8 cellular contexts compared by ENCODE assay signal in genomic region chr17:60677308-60678117, GRCh38. TPM values are rescaled to one million over a fixed set of nuclear protein-coding genes. Genes with fewer than 3 reads are reported as not detected.
A peak's percentile ranks its signal among the peaks of the same experiment; 100 is the strongest.
DNase-seq lines count a peak whose midpoint lies in the region; TF ChIP-seq lines count a peak whose summit lies in the region.

Gene BCAS3 (plus strand): TSS chr17:60677851.

- H3K36me3 Mint-ChIP-seq in HFFc6 (ENCODE audit: low read depth): peaks cover 5% of the 10 kb centered on the region; the same call in 1 of the 2 replicates

- H3K9me3 ChIP-seq in SK-N-MC (ENCODE audit: low read depth, low read length): no peaks in the 10 kb centered on the region

- no peaks in the 10 kb centered on the region for H3K36me3 ChIP-seq in SK-N-MC (ENCODE audit: insufficient read depth, low read length)

- H3K4me3 ChIP-seq in NB4 (ENCODE audit: low read depth, low read length) (peak within 1 kb of the TSS; percentile 96), SK-N-MC (peak within 1 kb of the TSS; percentile 93)

- H3K27ac ChIP-seq in SK-N-MC (no peak within 1 kb of the TSS), temporal lobe (ENCODE audit: low read depth, low read length) (peak within 1 kb of the TSS; percentile 83)

- TF ChIP-seq CTCF in HFFc6 (IDR thresholded peaks at IDR 0.05) (no peak), NB4 (IDR thresholded peaks at IDR 0.05; ENCODE audit: low read depth, low read length) (no peak)

- H3K9ac ChIP-seq in SK-N-MC (ENCODE audit: insufficient read length): peak within 1 kb of the TSS; percentile 87

- DNase-seq in GM04503 (ENCODE audit: low read depth): peak; percentile 97
- peak; percentile 99 for DNase-seq in HFFc6
- peak; percentile 98 for DNase-seq in NB4 (ENCODE audit: low read depth)
- peak; percentile 89 for DNase-seq in SK-N-MC (ENCODE audit: low read depth, low spot score)
- peak; percentile 97 for DNase-seq in activated naive CD4-positive, alpha-beta T cell treated with anti-CD3 and anti-CD28 coated beads, Interleukin-2, amount 50 U/mL, for 16 hours
- peak; percentile 98 for DNase-seq in glomerular endothelial cell (ENCODE audit: extremely low read depth, low read depth, low spot score)
- peak; percentile 99 for DNase-seq in occipital lobe (lab: John Stamatoyannopoulos, UW)

- H3K9me3 Mint-ChIP-seq in HFFc6: no peaks in the 10 kb centered on the region

- TF ChIP-seq POLR2A in NB4 (IDR thresholded peaks at IDR 0.05; ENCODE audit: extremely low read depth, insufficient read length): peak; percentile 73

- H3K4me3 Mint-ChIP-seq in HFFc6: peak within 1 kb of the TSS; percentile 98

- peak within 1 kb of the TSS; percentile 87 for H3K27ac Mint-ChIP-seq in HFFc6

- peaks cover 26% of the 10 kb centered on the region for H3K4me1 Mint-ChIP-seq in HFFc6 (ENCODE audit: low read depth)

- peaks cover 4% of the 10 kb centered on the region; the same call in 1 of the 2 replicates for H3K27me3 Mint-ChIP-seq in HFFc6 (ENCODE audit: insufficient read depth)

RNA-seq across cellular contexts. Expression of gene BCAS3, which starts in this region (rescaled TPM):
- total RNA-seq in HFFc6 (2021; fragmentation: NEBNext Ultra II Directional; extraction: Animal tissue kit (Norgen Biotek cat#: 25700)): 10 to 100 TPM in 5 of 6 experiments, 1 to 10 TPM in 1; 9.8 to 13.8 (median 12.0) TPM
- total RNA-seq in glomerular endothelial cell (26.4 and 52.3 TPM in 2 replicates), occipital lobe (50.8 TPM), temporal lobe (38.4 TPM)
